Comparison of ENCODE assay signal across 8 cellular contexts in genomic region chr16:3123986-3124886, GRCh38. TPM values are rescaled to one million over a fixed set of nuclear protein-coding genes. Genes with fewer than 3 reads are reported as not detected.
A peak's percentile ranks its signal among the peaks of the same experiment; 100 is the strongest.
DNase-seq lines count a peak whose midpoint lies in the region; ATAC-seq, FAIRE-seq and TF ChIP-seq lines count a peak whose summit lies in the region.

No MANE protein-coding gene starts in this region.

- peaks cover 5% of the 10 kb centered on the region for H3K36me3 Mint-ChIP-seq in activated B cell treated with CpG ODN at 0.5 μM for 24 hours (ENCODE audit: low read depth)

- peak overlapping the region; percentile 98 for H3K4me3 Mint-ChIP-seq in activated B cell treated with CpG ODN at 0.5 μM for 24 hours

- POLR2A ChIA-PET in activated B cell treated with CpG ODN at 0.5 μM for 24 hours (lab: Charles Lee) = interaction anchor here (0.6 to 3.0 kb wide), 8 partner anchors 10 to 122 kb away, joined by 3 to 18 read pairs (median 6); partner anchors contain the start of gene ZNF213

- no peaks in the 10 kb centered on the region for H3K27me3 Mint-ChIP-seq in activated B cell treated with CpG ODN at 0.5 μM for 24 hours

- H3K4me1 Mint-ChIP-seq in activated B cell treated with CpG ODN at 0.5 μM for 24 hours = peaks cover 35% of the 10 kb centered on the region

- H3K4me1 ChIP-seq in kidney (ENCODE audit: control insufficient read depth in 1 of 2, insufficient read depth in 1 of 2, low read depth in 1 of 2, low read length in 2 of 2) = peaks cover 0 to 10% of the 10 kb centered on the region in 2 donors

- peak overlapping the region; percentile 41 to 72 for H3K9ac ChIP-seq in kidney (ENCODE audit: low read length in 2 of 2)

- H3K9me3 ChIP-seq in kidney (ENCODE audit: control insufficient read depth in 1 of 2, low read length in 2 of 2) = no peaks in the 10 kb centered on the region

- intact Hi-C loops in activated B cell treated with CpG ODN at 0.5 μM for 24 hours (cut with micrococcal nuclease) = loop anchor here (1.0 to 5.0 kb wide), 4 partner anchors 10 to 102 kb away; partner anchors contain the start of genes HCFC1R1, THOC6 and TNFRSF12A
- intact Hi-C loops in kidney (cut with DNase I) = no loop called here

- no peaks in the 10 kb centered on the region for H3K9me3 Mint-ChIP-seq in activated B cell treated with CpG ODN at 0.5 μM for 24 hours

- H3K36me3 ChIP-seq in kidney (ENCODE audit: control insufficient read depth in 1 of 2, insufficient read depth in 2 of 2, low read length in 2 of 2) = peaks cover 2 to 5% of the 10 kb centered on the region in 2 donors

- peak overlapping the region; percentile 84 to 85 for H3K4me3 ChIP-seq in kidney (ENCODE audit: low read length in 2 of 2)

- ATAC-seq in GM19023 (IDR thresholded peaks at IDR 0.05; ENCODE audit: unreplicated experiment) = peak; percentile 89
- peak; percentile 77 for ATAC-seq in HG03196 (IDR thresholded peaks at IDR 0.05; ENCODE audit: unreplicated experiment)
- ATAC-seq in activated B cell treated with CpG ODN at 0.5 μM for 24 hours (ENCODE audit: low read depth) = peak; percentile 90

- peak overlapping the region; percentile 96 for H3K27ac Mint-ChIP-seq in activated B cell treated with CpG ODN at 0.5 μM for 24 hours

- FAIRE-seq in kidney (lab: Jason Lieb, UNC) = peak; percentile 94

- CTCF ChIA-PET in activated B cell treated with CpG ODN at 0.5 μM for 24 hours (lab: Charles Lee) = interaction anchor here (1.0 to 1.2 kb wide), 3 partner anchors 11 to 29 kb away, joined by 3 to 7 read pairs (median 3); partner anchors contain the start of gene ZNF213

- H3K27ac ChIP-seq in caudate nucleus (ENCODE audit: low read depth, low read length) (peak overlapping the region; percentile 81), kidney (ENCODE audit: low read depth in 2 of 2, low read length in 2 of 2) (peak overlapping the region; percentile 65 to 76)

- DNase-seq in AG20443 (ENCODE audit: low spot score) (peak; percentile 96), NCI-H226 (peak; percentile 93), activated B cell treated with CpG ODN at 0.5 μM for 24 hours (peak; percentile 93), caudate nucleus (lab: John Stamatoyannopoulos, UW) (peak; percentile 68 to 98 (median 92)), kidney (peak; percentile 98)
- peak; percentile 92 to 95 for DNase-seq in stimulated activated CD4-positive, alpha-beta T cell treated with anti-CD3 and anti-CD28 coated beads, Interleukin-15, amount 100 ng/mL, for 1 hour (ENCODE audit: low read depth in 1 of 2, low spot score in 1 of 2)

- TF ChIP-seq CTCF in activated B cell treated with CpG ODN at 0.5 μM for 24 hours (IDR thresholded peaks at IDR 0.05) (no peak), kidney (IDR thresholded peaks at IDR 0.05; ENCODE audit: borderline replicate concordance, extremely low read depth, insufficient read depth) (peak; percentile 18)

RNA-seq across cellular contexts. Expression of gene ZNF213, which starts 10.6 kb away (rescaled TPM):
- total RNA-seq in activated B cell treated with CpG ODN at 0.5 μM for 24 hours = 5.6 and 5.7 TPM in 2 replicates
- 12.5 TPM for total RNA-seq in kidney
- polyA plus RNA-seq in kidney (ENCODE audit: insufficient read depth, low read depth, low replicate concordance) = 5.6 TPM

RNA-seq across cellular contexts. Expression of gene ZNF205, which starts 11.8 kb away (rescaled TPM):
- total RNA-seq in activated B cell treated with CpG ODN at 0.5 μM for 24 hours (not detected in 2 replicates), kidney (12.7 TPM)
- polyA plus RNA-seq in kidney (ENCODE audit: insufficient read depth, low read depth, low replicate concordance) = 14.1 TPM

RNA-seq across cellular contexts. Expression of gene ZSCAN10, which starts 25.1 kb away (rescaled TPM):
- total RNA-seq in activated B cell treated with CpG ODN at 0.5 μM for 24 hours = not detected in 2 replicates
- total RNA-seq in kidney = not detected
- polyA plus RNA-seq in kidney (ENCODE audit: insufficient read depth, low read depth, low replicate concordance) = not detected

RNA-seq across cellular contexts. Expression of gene IL32, which starts 58.8 kb away (rescaled TPM):
- total RNA-seq in activated B cell treated with CpG ODN at 0.5 μM for 24 hours = 3.0 and 3.4 TPM in 2 replicates
- total RNA-seq in kidney = 181 TPM
- 495 TPM for polyA plus RNA-seq in kidney (ENCODE audit: insufficient read depth, low read depth, low replicate concordance)

Comparison
In these comparisons a context has a peak if more than half of its experiments do, and no peak if none do; other contexts are left out.
1. Peak in every context shown above with its lines: DNase-seq, ATAC-seq, H3K4me3 ChIP-seq and H3K27ac ChIP-seq.
2. RNA of gene ZNF205, which starts 11.8 kb away (total RNA-seq): 12.7 TPM in kidney (single experiment); not detected in activated B cell treated with CpG ODN at 0.5 μM for 24 hours; every median in the first group is over 10 times any median in the second.